Comparison of ENCODE assay signal across 8 cellular contexts in the genomic region with DNA sequence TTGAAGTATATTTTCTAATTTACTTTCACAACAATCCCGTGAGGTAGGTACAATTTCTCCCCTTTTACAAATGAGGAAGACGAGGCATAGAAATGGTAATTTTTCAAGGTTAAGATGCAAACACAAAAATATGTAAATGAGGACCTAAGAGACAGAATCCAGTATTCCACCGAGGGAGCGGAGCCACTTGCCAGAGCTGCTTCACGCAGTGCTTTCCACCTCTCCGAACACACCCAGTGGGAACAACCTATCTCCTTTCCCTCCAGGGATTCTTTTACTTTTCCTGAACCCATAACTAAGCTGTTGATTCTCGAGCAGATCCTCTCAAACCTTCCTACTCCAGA. TPM values are rescaled to one million over a fixed set of nuclear protein-coding genes. Genes with fewer than 3 reads are reported as not detected.
A peak's percentile ranks its signal among the peaks of the same experiment; 100 is the strongest.
DNase-seq lines count a peak whose midpoint lies in the region; ATAC-seq and TF ChIP-seq lines count a peak whose summit lies in the region.

No MANE protein-coding gene starts in this region.

- DNase-seq in GM12865 (ENCODE audit: low read depth) (no peak), SJCRH30 (no peak), foreskin keratinocyte (no peak), retinal pigment epithelial cell (ENCODE audit: low read depth) (no peak), DMS 273 (lab: John Stamatoyannopoulos, UW; ENCODE audit: unreplicated experiment) (no peak)
- no peak for DNase-seq in stimulated activated CD4-positive, alpha-beta T cell treated with anti-CD3 and anti-CD28 coated beads, Interleukin-12 subunit alpha, Interleukin-12 subunit beta, amount 100 ng/mL, for 4 hours

- H3K27ac ChIP-seq in SJCRH30 (peak overlapping the region; percentile 74; the same call in 1 of the 2 replicates), foreskin keratinocyte (no peak overlapping the region)

- no peak for TF ChIP-seq CTCF in GM12865 (IDR thresholded peaks at IDR 0.05; ENCODE audit: insufficient read depth, low read depth, low read length, missing control alignments)
- no peak for TF ChIP-seq CTCF in foreskin keratinocyte (conservative IDR thresholded peaks at IDR 0.05)
- TF ChIP-seq CTCF in retinal pigment epithelial cell (conservative IDR thresholded peaks at IDR 0.05; ENCODE audit: low read depth, low read length), result no peak

- no peaks in the 10 kb centered on the region for H3K9me3 ChIP-seq in SJCRH30 (replicated peaks)

- H3K4me3 ChIP-seq in GM12865 (ENCODE audit: low read depth, low read length) (peak overlapping the region; percentile 82), SJCRH30 (peak overlapping the region; percentile 97), retinal pigment epithelial cell (ENCODE audit: low read length) (peak overlapping the region; percentile 83)

- ATAC-seq in foreskin keratinocyte, result peak; percentile 10
- no peak for ATAC-seq in HG03039 (IDR thresholded peaks at IDR 0.05; ENCODE audit: unreplicated experiment)
- ATAC-seq in HG03354 (IDR thresholded peaks at IDR 0.05; ENCODE audit: poor library complexity, severe bottlenecking, unreplicated experiment), result no peak

- H3K27me3 ChIP-seq in SJCRH30, result no peaks in the 10 kb centered on the region
- no peaks in the 10 kb centered on the region for H3K27me3 ChIP-seq in foreskin keratinocyte

- 0 out of 2 replicates have a peak, but pooled peaks cover 7% of the 10 kb centered on the region for H3K36me3 ChIP-seq in SJCRH30

- H3K4me1 ChIP-seq in SJCRH30 (peaks cover 5% of the 10 kb centered on the region), foreskin keratinocyte (peaks cover 7% of the 10 kb centered on the region)

RNA-seq across cellular contexts. Expression of gene DDHD1, which starts 1.6 kb away (rescaled TPM):
- total RNA-seq in SJCRH30 (2014; rRNA removed; shearing (Covaris generic)), result 34.0 and 41.3 TPM in 2 replicates
- 9.7 and 13.4 TPM in 2 replicates for total RNA-seq in foreskin keratinocyte
- 2.4 and 2.5 TPM in 2 replicates for polyA plus RNA-seq in foreskin keratinocyte
